Comparison of ENCODE assay signal across 2 cellular contexts in the genomic region with DNA sequence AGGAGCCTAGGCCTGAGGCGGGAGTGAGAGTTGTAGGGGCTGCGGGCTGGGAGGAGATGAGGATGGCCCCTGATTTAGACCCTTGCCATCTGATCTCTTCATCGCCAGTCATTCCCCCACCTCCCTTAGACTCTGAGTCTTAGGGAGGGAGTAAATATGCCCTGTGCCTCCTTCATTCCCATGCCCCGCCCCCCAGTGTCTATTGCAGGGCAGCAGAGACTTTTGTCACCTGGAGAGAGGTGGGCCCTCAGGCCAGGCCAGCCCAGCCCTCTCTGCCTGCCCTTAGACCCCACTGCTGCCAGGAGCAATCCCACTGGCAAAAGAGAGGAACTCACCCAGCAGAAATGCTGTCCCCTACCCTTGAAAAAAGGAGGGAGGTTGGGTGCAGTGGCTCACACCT.
TF ChIP-seq lines count a peak whose summit lies in the region.

No MANE protein-coding gene starts in this region.

TF ChIP-seq in IMR-90, 13 proteins besides CTCF, POLR2A, EP300 and RAD21:
- TF ChIP-seq MAZ (IDR thresholded peaks at IDR 0.05; ENCODE audit: borderline replicate concordance, low read depth, low read length) (no peak), RFX5 (IDR thresholded peaks at IDR 0.05; ENCODE audit: low read depth, low read length) (no peak), RCOR1 (IDR thresholded peaks at IDR 0.05; ENCODE audit: insufficient replicate concordance, low read length) (no peak), SMC3 (IDR thresholded peaks at IDR 0.05; ENCODE audit: low read depth, low read length) (no peak), NFE2L2 (IDR thresholded peaks at IDR 0.05; ENCODE audit: low read depth, low read length) (no peak)
- TF ChIP-seq, protein P1, sequence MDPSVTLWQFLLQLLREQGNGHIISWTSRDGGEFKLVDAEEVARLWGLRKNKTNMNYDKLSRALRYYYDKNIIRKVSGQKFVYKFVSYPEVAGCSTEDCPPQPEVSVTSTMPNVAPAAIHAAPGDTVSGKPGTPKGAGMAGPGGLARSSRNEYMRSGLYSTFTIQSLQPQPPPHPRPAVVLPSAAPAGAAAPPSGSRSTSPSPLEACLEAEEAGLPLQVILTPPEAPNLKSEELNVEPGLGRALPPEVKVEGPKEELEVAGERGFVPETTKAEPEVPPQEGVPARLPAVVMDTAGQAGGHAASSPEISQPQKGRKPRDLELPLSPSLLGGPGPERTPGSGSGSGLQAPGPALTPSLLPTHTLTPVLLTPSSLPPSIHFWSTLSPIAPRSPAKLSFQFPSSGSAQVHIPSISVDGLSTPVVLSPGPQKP (IDR thresholded peaks at IDR 0.05; ENCODE audit: borderline replicate concordance, low read depth, low read length), result no peak
- TF ChIP-seq, protein P2, sequence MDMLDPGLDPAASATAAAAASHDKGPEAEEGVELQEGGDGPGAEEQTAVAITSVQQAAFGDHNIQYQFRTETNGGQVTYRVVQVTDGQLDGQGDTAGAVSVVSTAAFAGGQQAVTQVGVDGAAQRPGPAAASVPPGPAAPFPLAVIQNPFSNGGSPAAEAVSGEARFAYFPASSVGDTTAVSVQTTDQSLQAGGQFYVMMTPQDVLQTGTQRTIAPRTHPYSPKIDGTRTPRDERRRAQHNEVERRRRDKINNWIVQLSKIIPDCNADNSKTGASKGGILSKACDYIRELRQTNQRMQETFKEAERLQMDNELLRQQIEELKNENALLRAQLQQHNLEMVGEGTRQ (IDR thresholded peaks at IDR 0.05; ENCODE audit: low read depth, low read length), result no peak

TF ChIP-seq in WTC11, 78 proteins besides CTCF, POLR2A, EP300 and RAD21:
- TF ChIP-seq, protein P3, sequence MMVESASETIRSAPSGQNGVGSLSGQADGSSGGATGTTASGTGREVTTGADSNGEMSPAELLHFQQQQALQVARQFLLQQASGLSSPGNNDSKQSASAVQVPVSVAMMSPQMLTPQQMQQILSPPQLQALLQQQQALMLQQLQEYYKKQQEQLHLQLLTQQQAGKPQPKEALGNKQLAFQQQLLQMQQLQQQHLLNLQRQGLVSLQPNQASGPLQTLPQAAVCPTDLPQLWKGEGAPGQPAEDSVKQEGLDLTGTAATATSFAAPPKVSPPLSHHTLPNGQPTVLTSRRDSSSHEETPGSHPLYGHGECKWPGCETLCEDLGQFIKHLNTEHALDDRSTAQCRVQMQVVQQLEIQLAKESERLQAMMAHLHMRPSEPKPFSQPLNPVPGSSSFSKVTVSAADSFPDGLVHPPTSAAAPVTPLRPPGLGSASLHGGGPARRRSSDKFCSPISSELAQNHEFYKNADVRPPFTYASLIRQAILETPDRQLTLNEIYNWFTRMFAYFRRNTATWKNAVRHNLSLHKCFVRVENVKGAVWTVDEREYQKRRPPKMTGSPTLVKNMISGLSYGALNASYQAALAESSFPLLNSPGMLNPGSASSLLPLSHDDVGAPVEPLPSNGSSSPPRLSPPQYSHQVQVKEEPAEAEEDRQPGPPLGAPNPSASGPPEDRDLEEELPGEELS (CRISPR knock-in tag; IDR thresholded peaks at IDR 0.05), result no peak
- TF ChIP-seq, protein P4, sequence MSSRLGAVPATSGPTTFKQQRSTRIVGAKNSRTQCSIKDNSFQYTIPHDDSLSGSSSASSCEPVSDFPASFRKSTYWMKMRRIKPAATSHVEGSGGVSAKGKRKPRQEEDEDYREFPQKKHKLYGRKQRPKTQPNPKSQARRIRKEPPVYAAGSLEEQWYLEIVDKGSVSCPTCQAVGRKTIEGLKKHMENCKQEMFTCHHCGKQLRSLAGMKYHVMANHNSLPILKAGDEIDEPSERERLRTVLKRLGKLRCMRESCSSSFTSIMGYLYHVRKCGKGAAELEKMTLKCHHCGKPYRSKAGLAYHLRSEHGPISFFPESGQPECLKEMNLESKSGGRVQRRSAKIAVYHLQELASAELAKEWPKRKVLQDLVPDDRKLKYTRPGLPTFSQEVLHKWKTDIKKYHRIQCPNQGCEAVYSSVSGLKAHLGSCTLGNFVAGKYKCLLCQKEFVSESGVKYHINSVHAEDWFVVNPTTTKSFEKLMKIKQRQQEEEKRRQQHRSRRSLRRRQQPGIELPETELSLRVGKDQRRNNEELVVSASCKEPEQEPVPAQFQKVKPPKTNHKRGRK (CRISPR knock-in tag; IDR thresholded peaks at IDR 0.05; ENCODE audit: borderline replicate concordance), result no peak
- TF ChIP-seq SMAD4 (CRISPR knock-in tag; IDR thresholded peaks at IDR 0.05), result no peak
- TF ChIP-seq, protein P5, sequence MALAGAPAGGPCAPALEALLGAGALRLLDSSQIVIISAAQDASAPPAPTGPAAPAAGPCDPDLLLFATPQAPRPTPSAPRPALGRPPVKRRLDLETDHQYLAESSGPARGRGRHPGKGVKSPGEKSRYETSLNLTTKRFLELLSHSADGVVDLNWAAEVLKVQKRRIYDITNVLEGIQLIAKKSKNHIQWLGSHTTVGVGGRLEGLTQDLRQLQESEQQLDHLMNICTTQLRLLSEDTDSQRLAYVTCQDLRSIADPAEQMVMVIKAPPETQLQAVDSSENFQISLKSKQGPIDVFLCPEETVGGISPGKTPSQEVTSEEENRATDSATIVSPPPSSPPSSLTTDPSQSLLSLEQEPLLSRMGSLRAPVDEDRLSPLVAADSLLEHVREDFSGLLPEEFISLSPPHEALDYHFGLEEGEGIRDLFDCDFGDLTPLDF (CRISPR knock-in tag; IDR thresholded peaks at IDR 0.05), result no peak
- no peak for TF ChIP-seq TCF7 (CRISPR knock-in tag; IDR thresholded peaks at IDR 0.05; ENCODE audit: low read depth)
- no peak for TF ChIP-seq ELF4 (CRISPR knock-in tag; IDR thresholded peaks at IDR 0.05; ENCODE audit: low read depth)
- TF ChIP-seq CBFB (CRISPR knock-in tag; IDR thresholded peaks at IDR 0.05; ENCODE audit: low read depth), result no peak
- TF ChIP-seq, protein P6, sequence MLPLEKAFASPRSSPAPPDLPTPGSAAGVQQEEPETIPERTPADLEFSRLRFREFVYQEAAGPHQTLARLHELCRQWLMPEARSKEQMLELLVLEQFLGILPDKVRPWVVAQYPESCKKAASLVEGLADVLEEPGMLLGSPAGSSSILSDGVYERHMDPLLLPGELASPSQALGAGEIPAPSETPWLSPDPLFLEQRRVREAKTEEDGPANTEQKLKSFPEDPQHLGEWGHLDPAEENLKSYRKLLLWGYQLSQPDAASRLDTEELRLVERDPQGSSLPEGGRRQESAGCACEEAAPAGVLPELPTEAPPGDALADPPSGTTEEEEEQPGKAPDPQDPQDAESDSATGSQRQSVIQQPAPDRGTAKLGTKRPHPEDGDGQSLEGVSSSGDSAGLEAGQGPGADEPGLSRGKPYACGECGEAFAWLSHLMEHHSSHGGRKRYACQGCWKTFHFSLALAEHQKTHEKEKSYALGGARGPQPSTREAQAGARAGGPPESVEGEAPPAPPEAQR (CRISPR knock-in tag; IDR thresholded peaks at IDR 0.05), result no peak
- TF ChIP-seq, protein P7, sequence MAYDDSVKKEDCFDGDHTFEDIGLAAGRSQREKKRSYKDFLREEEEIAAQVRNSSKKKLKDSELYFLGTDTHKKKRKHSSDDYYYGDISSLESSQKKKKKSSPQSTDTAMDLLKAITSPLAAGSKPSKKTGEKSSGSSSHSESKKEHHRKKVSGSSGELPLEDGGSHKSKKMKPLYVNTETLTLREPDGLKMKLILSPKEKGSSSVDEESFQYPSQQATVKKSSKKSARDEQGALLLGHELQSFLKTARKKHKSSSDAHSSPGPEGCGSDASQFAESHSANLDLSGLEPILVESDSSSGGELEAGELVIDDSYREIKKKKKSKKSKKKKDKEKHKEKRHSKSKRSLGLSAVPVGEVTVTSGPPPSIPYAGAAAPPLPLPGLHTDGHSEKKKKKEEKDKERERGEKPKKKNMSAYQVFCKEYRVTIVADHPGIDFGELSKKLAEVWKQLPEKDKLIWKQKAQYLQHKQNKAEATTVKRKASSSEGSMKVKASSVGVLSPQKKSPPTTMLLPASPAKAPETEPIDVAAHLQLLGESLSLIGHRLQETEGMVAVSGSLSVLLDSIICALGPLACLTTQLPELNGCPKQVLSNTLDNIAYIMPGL (CRISPR knock-in tag; IDR thresholded peaks at IDR 0.05), result no peak
- TF ChIP-seq HMGA2 (CRISPR knock-in tag; IDR thresholded peaks at IDR 0.05), result no peak
- TF ChIP-seq, protein P8, sequence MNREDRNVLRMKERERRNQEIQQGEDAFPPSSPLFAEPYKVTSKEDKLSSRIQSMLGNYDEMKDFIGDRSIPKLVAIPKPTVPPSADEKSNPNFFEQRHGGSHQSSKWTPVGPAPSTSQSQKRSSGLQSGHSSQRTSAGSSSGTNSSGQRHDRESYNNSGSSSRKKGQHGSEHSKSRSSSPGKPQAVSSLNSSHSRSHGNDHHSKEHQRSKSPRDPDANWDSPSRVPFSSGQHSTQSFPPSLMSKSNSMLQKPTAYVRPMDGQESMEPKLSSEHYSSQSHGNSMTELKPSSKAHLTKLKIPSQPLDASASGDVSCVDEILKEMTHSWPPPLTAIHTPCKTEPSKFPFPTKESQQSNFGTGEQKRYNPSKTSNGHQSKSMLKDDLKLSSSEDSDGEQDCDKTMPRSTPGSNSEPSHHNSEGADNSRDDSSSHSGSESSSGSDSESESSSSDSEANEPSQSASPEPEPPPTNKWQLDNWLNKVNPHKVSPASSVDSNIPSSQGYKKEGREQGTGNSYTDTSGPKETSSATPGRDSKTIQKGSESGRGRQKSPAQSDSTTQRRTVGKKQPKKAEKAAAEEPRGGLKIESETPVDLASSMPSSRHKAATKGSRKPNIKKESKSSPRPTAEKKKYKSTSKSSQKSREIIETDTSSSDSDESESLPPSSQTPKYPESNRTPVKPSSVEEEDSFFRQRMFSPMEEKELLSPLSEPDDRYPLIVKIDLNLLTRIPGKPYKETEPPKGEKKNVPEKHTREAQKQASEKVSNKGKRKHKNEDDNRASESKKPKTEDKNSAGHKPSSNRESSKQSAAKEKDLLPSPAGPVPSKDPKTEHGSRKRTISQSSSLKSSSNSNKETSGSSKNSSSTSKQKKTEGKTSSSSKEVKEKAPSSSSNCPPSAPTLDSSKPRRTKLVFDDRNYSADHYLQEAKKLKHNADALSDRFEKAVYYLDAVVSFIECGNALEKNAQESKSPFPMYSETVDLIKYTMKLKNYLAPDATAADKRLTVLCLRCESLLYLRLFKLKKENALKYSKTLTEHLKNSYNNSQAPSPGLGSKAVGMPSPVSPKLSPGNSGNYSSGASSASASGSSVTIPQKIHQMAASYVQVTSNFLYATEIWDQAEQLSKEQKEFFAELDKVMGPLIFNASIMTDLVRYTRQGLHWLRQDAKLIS (CRISPR knock-in tag; IDR thresholded peaks at IDR 0.05; ENCODE audit: borderline replicate concordance), result no peak
- no peak for TF ChIP-seq MXD4 (CRISPR knock-in tag; IDR thresholded peaks at IDR 0.05; ENCODE audit: borderline replicate concordance)
- no peak for TF ChIP-seq KAT7 (CRISPR knock-in tag; IDR thresholded peaks at IDR 0.05; ENCODE audit: borderline replicate concordance)
- TF ChIP-seq, protein P9, sequence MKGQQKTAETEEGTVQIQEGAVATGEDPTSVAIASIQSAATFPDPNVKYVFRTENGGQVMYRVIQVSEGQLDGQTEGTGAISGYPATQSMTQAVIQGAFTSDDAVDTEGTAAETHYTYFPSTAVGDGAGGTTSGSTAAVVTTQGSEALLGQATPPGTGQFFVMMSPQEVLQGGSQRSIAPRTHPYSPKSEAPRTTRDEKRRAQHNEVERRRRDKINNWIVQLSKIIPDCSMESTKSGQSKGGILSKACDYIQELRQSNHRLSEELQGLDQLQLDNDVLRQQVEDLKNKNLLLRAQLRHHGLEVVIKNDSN (CRISPR knock-in tag; IDR thresholded peaks at IDR 0.05), result no peak
- no peak for TF ChIP-seq ZNF263 (CRISPR knock-in tag; IDR thresholded peaks at IDR 0.05; ENCODE audit: low read depth)
- no peak for TF ChIP-seq ZNF219 (CRISPR knock-in tag; IDR thresholded peaks at IDR 0.05; ENCODE audit: borderline replicate concordance)
- TF ChIP-seq, protein P10, sequence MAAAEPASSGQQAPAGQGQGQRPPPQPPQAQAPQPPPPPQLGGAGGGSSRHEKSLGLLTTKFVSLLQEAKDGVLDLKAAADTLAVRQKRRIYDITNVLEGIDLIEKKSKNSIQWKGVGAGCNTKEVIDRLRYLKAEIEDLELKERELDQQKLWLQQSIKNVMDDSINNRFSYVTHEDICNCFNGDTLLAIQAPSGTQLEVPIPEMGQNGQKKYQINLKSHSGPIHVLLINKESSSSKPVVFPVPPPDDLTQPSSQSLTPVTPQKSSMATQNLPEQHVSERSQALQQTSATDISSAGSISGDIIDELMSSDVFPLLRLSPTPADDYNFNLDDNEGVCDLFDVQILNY (CRISPR knock-in tag; IDR thresholded peaks at IDR 0.05), result no peak
- TF ChIP-seq SOX15 (CRISPR knock-in tag; IDR thresholded peaks at IDR 0.05), result no peak
- TF ChIP-seq, protein P11, sequence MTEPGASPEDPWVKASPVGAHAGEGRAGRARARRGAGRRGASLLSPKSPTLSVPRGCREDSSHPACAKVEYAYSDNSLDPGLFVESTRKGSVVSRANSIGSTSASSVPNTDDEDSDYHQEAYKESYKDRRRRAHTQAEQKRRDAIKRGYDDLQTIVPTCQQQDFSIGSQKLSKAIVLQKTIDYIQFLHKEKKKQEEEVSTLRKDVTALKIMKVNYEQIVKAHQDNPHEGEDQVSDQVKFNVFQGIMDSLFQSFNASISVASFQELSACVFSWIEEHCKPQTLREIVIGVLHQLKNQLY (CRISPR knock-in tag; IDR thresholded peaks at IDR 0.05), result no peak
TF ChIP-seq in WTC11: peak in this region for 0.
